In genomic region chr6:53547166-53547814, GRCh38 we compare ENCODE assay signal across 1 cellular context.
TF ChIP-seq lines count a peak whose summit lies in the region.

No MANE protein-coding gene starts in this region.

TF ChIP-seq in HEK293, 187 proteins besides CTCF, POLR2A, EP300 and RAD21 (continued from another document):
- no peak for TF ChIP-seq ZNF658 (tag by site-specific recombination; IDR thresholded peaks at IDR 0.05)
- no peak for TF ChIP-seq SETDB1 (IDR thresholded peaks at IDR 0.05; ENCODE audit: insufficient read length, low read length)
- no peak for TF ChIP-seq ZNF623 (tag by site-specific recombination; IDR thresholded peaks at IDR 0.05)
- no peak for TF ChIP-seq ZNF785 (tag by site-specific recombination; IDR thresholded peaks at IDR 0.05)
- no peak for TF ChIP-seq ZNF302 (tag by site-specific recombination; IDR thresholded peaks at IDR 0.05; ENCODE audit: low read depth)
- TF ChIP-seq ZNF16 (tag by site-specific recombination; IDR thresholded peaks at IDR 0.05; ENCODE audit: low read depth), result no peak
- TF ChIP-seq ZNF768 (tag by site-specific recombination; IDR thresholded peaks at IDR 0.05), result no peak
- TF ChIP-seq ZNF354C (tag by site-specific recombination; IDR thresholded peaks at IDR 0.05; ENCODE audit: borderline replicate concordance, low read depth), result no peak
- no peak for TF ChIP-seq ZNF394 (tag by site-specific recombination; IDR thresholded peaks at IDR 0.05; ENCODE audit: borderline replicate concordance)
- TF ChIP-seq ZNF621 (tag by site-specific recombination; IDR thresholded peaks at IDR 0.05), result no peak
- no peak for TF ChIP-seq ZNF155 (tag by site-specific recombination; IDR thresholded peaks at IDR 0.05)
- TF ChIP-seq ZNF19 (tag by site-specific recombination; IDR thresholded peaks at IDR 0.05; ENCODE audit: low read depth), result no peak
- TF ChIP-seq ZNF610 (tag by site-specific recombination; IDR thresholded peaks at IDR 0.05; ENCODE audit: borderline replicate concordance), result no peak
- no peak for TF ChIP-seq ZNF510 (tag by site-specific recombination; IDR thresholded peaks at IDR 0.05; ENCODE audit: insufficient replicate concordance)
